ENCODE assay signal across 1 cellular context in genomic region chr17:8382880-8383142, GRCh38.
A peak's percentile ranks its signal among the peaks of the same experiment; 100 is the strongest.
TF ChIP-seq lines count a peak whose summit lies in the region.

No MANE protein-coding gene starts in this region.

TF ChIP-seq in K562, 482 proteins besides CTCF, POLR2A, EP300 and RAD21 (continued from another document and continues in another):
- TF ChIP-seq HOMEZ (CRISPR knock-in tag; IDR thresholded peaks at IDR 0.05) (no peak), REST (CRISPR knock-in tag; IDR thresholded peaks at IDR 0.05; ENCODE audit: low read depth) (no peak), SRSF3 (IDR thresholded peaks at IDR 0.05; ENCODE audit: insufficient read depth, low read length) (no peak), NONO (IDR thresholded peaks at IDR 0.05; ENCODE audit: low read depth in 2 of 2, low read length in 1 of 2) (no peak), MYNN (IDR thresholded peaks at IDR 0.05) (no peak), MYNN (CRISPR knock-in tag; IDR thresholded peaks at IDR 0.05) (no peak), FOXK1 (CRISPR knock-in tag; IDR thresholded peaks at IDR 0.05; ENCODE audit: borderline replicate concordance) (no peak), ZBTB1 (CRISPR knock-in tag; IDR thresholded peaks at IDR 0.05; ENCODE audit: borderline replicate concordance, low read depth) (no peak), MCM2 (IDR thresholded peaks at IDR 0.05; ENCODE audit: low read depth) (no peak), ZNF316 (IDR thresholded peaks at IDR 0.05) (no peak), ASH1L (IDR thresholded peaks at IDR 0.05; ENCODE audit: borderline replicate concordance, low read depth, partially characterized antibody) (no peak), ZKSCAN1 (IDR thresholded peaks at IDR 0.05; ENCODE audit: low read depth, low read length) (no peak), ADNP (tag; IDR thresholded peaks at IDR 0.05) (no peak), SIN3B (IDR thresholded peaks at IDR 0.05; ENCODE audit: low read depth) (no peak), ATF6 (CRISPR knock-in tag; IDR thresholded peaks at IDR 0.05) (no peak), ZNF263 (CRISPR knock-in tag; IDR thresholded peaks at IDR 0.05; ENCODE audit: borderline replicate concordance) (no peak), GTF2F1 (IDR thresholded peaks at IDR 0.05; ENCODE audit: low read depth, low read length) (no peak), ZNF24 (IDR thresholded peaks at IDR 0.05) (no peak), U2AF2 (optimal IDR thresholded peaks at IDR 0.05; ENCODE audit: low read depth, low read length) (no peak), MTA1 (IDR thresholded peaks at IDR 0.05; ENCODE audit: borderline replicate concordance) (no peak), NFATC3 (IDR thresholded peaks at IDR 0.05) (no peak), SMC3 (conservative IDR thresholded peaks at IDR 0.05; ENCODE audit: insufficient read depth, low read depth, low read length) (no peak), SMARCA4 (IDR thresholded peaks at IDR 0.05) (no peak), PTBP1 (IDR thresholded peaks at IDR 0.05; ENCODE audit: low read depth, low read length) (no peak), GTF2E2 (tag; IDR thresholded peaks at IDR 0.05) (no peak; the same call in 1 of the 2 replicates), ZNF740 (CRISPR knock-in tag; IDR thresholded peaks at IDR 0.05) (no peak), ZNF740 (tag; IDR thresholded peaks at IDR 0.05) (no peak), JUNB (CRISPR knock-in tag; conservative IDR thresholded peaks at IDR 0.05) (no peak), TCF15 (CRISPR knock-in tag; IDR thresholded peaks at IDR 0.05) (no peak), ZNF785 (CRISPR knock-in tag; IDR thresholded peaks at IDR 0.05) (no peak), ESRRB (CRISPR knock-in tag; IDR thresholded peaks at IDR 0.05; ENCODE audit: borderline replicate concordance) (no peak), ATF4 (CRISPR knock-in tag; IDR thresholded peaks at IDR 0.05) (0 out of 2 replicates have a peak, but pooled peaks have one; percentile 12), SIX5 (IDR thresholded peaks at IDR 0.05; ENCODE audit: borderline replicate concordance in 1 of 2, insufficient read depth in 1 of 2, low read depth in 1 of 2, low read length in 2 of 2) (no peak), RBM25 (IDR thresholded peaks at IDR 0.05; ENCODE audit: low read depth, low read length, severe bottlenecking) (no peak), MTF1 (CRISPR knock-in tag; IDR thresholded peaks at IDR 0.05; ENCODE audit: borderline replicate concordance) (no peak), SMAD4 (CRISPR knock-in tag; conservative IDR thresholded peaks at IDR 0.05) (no peak), FOXO4 (CRISPR knock-in tag; IDR thresholded peaks at IDR 0.05) (no peak), RBBP5 (IDR thresholded peaks at IDR 0.05; ENCODE audit: borderline replicate concordance, insufficient read depth, low read length, poor library complexity, severe bottlenecking) (peak; percentile 95), ZNF395 (CRISPR knock-in tag; IDR thresholded peaks at IDR 0.05) (no peak), POLR2G (IDR thresholded peaks at IDR 0.05; ENCODE audit: low read depth, low read length) (peak; percentile 88; the same call in 1 of the 2 replicates), POLR2AphosphoS5 (IDR thresholded peaks at IDR 0.05; ENCODE audit: control insufficient read depth, insufficient read depth, low read depth, low read length) (no peak), U2AF1 (optimal IDR thresholded peaks at IDR 0.05; ENCODE audit: low read depth, low read length) (no peak), ILF3 (IDR thresholded peaks at IDR 0.05; ENCODE audit: borderline replicate concordance) (no peak), ARID3A (IDR thresholded peaks at IDR 0.05; ENCODE audit: borderline replicate concordance, low read depth, low read length) (no peak), MBD2 (IDR thresholded peaks at IDR 0.05; ENCODE audit: borderline replicate concordance, low read depth) (0 out of 2 replicates have a peak, but pooled peaks have one; percentile 67), KAT8 (IDR thresholded peaks at IDR 0.05; ENCODE audit: low read depth) (no peak), BDP1 (IDR thresholded peaks at IDR 0.05; ENCODE audit: insufficient read depth, insufficient read length) (no peak), SAFB2 (IDR thresholded peaks at IDR 0.05; ENCODE audit: borderline replicate concordance, low read depth, low read length, severe bottlenecking) (no peak), ZEB2 (IDR thresholded peaks at IDR 0.05) (no peak)
